In the genomic region with DNA sequence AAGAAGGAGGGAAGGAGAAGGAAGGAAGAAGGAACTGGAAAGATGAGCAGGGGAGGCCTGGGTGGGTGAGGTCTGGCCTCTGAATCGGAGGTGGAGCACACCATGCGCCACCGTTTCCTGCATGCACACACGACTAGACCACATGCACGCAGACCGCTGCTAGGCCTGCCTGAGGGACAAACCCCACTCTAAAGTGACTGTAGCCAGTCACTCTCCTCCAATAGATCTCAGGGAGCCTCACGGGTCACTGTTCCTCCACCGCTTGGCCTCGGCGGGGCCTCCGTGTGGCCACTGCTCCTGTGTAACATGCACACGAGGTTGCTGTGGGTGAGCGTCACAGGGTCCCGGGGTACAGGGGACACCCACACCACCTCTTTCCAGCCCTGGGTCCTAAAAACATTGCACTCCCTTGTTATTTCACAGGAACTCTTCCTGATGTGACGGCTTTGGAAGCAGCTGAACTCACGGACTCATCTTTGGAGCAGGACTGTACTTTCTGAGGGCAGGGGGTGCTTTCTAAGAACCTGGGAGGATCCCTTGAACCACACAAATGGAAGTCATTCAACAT, we compare ENCODE assay signal across 24 cellular contexts. TPM values are rescaled to one million over a fixed set of nuclear protein-coding genes. Genes with fewer than 3 reads are reported as not detected.
"Had no signal": no experiment of that assay in that cellular context is flagged by ENCODE, and none has a peak within 500 bp of the region (broad histone marks: within the 10 kb centered on the region; RNA-seq: fewer than 3 reads in every experiment).

No MANE protein-coding gene starts in this region.

- H3K27me3 Mint-ChIP-seq: activated CD4-positive, alpha-beta memory T cell treated with anti-CD3 and anti-CD28 coated beads, Interleukin-2, amount 10 ng/mL, durations not matched to agents 7 days and 5 days; activated naive CD8-positive, alpha-beta T cell; T-cell had no signal

- H3K4me1 ChIP-seq: right lobe of liver had no signal

- H3K4me1 Mint-ChIP-seq: activated CD4-positive, alpha-beta memory T cell treated with anti-CD3 and anti-CD28 coated beads, Interleukin-2, amount 10 ng/mL, durations not matched to agents 7 days and 5 days; nephron; stimulated activated naive B cell treated with anti-CD40 and anti-IgM and Interleukin-4, amounts not matched to agents 10 μg/mL and 1 μg/mL and 100 μg/mL, for 72 hours; T-cell had no signal

- H3K36me3 Mint-ChIP-seq: activated CD8-positive, alpha-beta memory T cell treated with anti-CD3 and anti-CD28 coated beads, Interleukin-2, amount 10 ng/mL, durations not matched to agents 7 days and 5 days; activated naive CD8-positive, alpha-beta T cell; stimulated activated naive B cell treated with anti-CD40 and anti-IgM and Interleukin-4, amounts not matched to agents 10 μg/mL and 1 μg/mL and 100 μg/mL, for 72 hours; T-cell had no signal

- H3K36me3 ChIP-seq: right lobe of liver had no signal

- H3K27ac ChIP-seq: hepatocyte, psoas muscle, right lobe of liver, thoracic aorta, upper lobe of left lung had no signal

- H3K27me3 ChIP-seq: esophagus squamous epithelium, hepatocyte, right lobe of liver, upper lobe of left lung had no signal

- ATAC-seq: activated CD8-positive, alpha-beta memory T cell treated with anti-CD3 and anti-CD28 coated beads, Interleukin-2, amount 10 ng/mL, durations not matched to agents 7 days and 5 days; psoas muscle; stimulated activated naive B cell treated with anti-CD40 and anti-IgM and Interleukin-4, amounts not matched to agents 10 μg/mL and 1 μg/mL and 100 μg/mL, for 72 hours; T-cell had no signal

- H3K4me3 ChIP-seq: esophagus squamous epithelium, hepatocyte, lung, psoas muscle, right lobe of liver, thoracic aorta, upper lobe of left lung had no signal

- H3K9me3 ChIP-seq: esophagus squamous epithelium, psoas muscle, right lobe of liver, SK-N-SH, thoracic aorta, upper lobe of left lung had no signal

- H3K4me2 ChIP-seq: hepatocyte, SK-N-SH had no signal

- H3K27ac Mint-ChIP-seq: activated CD4-positive, alpha-beta memory T cell treated with anti-CD3 and anti-CD28 coated beads, Interleukin-2, amount 10 ng/mL, durations not matched to agents 7 days and 5 days; activated CD8-positive, alpha-beta memory T cell treated with anti-CD3 and anti-CD28 coated beads, Interleukin-2, amount 10 ng/mL, durations not matched to agents 7 days and 5 days; activated naive CD8-positive, alpha-beta T cell; mesothelial cell of epicardium; nephron; stimulated activated naive B cell treated with anti-CD40 and anti-IgM and Interleukin-4, amounts not matched to agents 10 μg/mL and 1 μg/mL and 100 μg/mL, for 72 hours; T-cell had no signal

- DNase-seq: activated CD4-positive, alpha-beta memory T cell treated with anti-CD3 and anti-CD28 coated beads, Interleukin-2, amount 10 ng/mL, durations not matched to agents 7 days and 5 days; activated CD4-positive, alpha-beta T cell treated with anti-CD3 and anti-CD28 coated beads for 48 hours; activated CD4-positive, CD25-positive, alpha-beta regulatory T cell; activated CD8-positive, alpha-beta memory T cell treated with anti-CD3 and anti-CD28 coated beads, Interleukin-2, amount 10 ng/mL, durations not matched to agents 7 days and 5 days; dermis blood vessel endothelial cell; effector memory CD4-positive, alpha-beta T cell; esophagus squamous epithelium; left cardiac atrium; psoas muscle; right lobe of liver; SK-N-SH; stimulated activated CD4-positive, alpha-beta T cell treated with anti-CD3 and anti-CD28 coated beads, Interleukin-4, amount 100 ng/mL, for 4 hours; stimulated activated naive B cell treated with anti-CD40 and anti-IgM and Interleukin-4, amounts not matched to agents 10 μg/mL and 1 μg/mL and 100 μg/mL, for 72 hours; T-cell had no signal

- H3K4me3 Mint-ChIP-seq: activated CD4-positive, alpha-beta memory T cell treated with anti-CD3 and anti-CD28 coated beads, Interleukin-2, amount 10 ng/mL, durations not matched to agents 7 days and 5 days; activated CD8-positive, alpha-beta memory T cell treated with anti-CD3 and anti-CD28 coated beads, Interleukin-2, amount 10 ng/mL, durations not matched to agents 7 days and 5 days; activated naive CD8-positive, alpha-beta T cell; mesothelial cell of epicardium; nephron; stimulated activated naive B cell treated with anti-CD40 and anti-IgM and Interleukin-4, amounts not matched to agents 10 μg/mL and 1 μg/mL and 100 μg/mL, for 72 hours; T-cell had no signal

- H3K9me3 Mint-ChIP-seq: activated CD4-positive, alpha-beta memory T cell treated with anti-CD3 and anti-CD28 coated beads, Interleukin-2, amount 10 ng/mL, durations not matched to agents 7 days and 5 days; mesothelial cell of epicardium; nephron; stimulated activated naive B cell treated with anti-CD40 and anti-IgM and Interleukin-4, amounts not matched to agents 10 μg/mL and 1 μg/mL and 100 μg/mL, for 72 hours; T-cell had no signal

- H3K9ac ChIP-seq: SK-N-SH had no signal

- H3K79me2 ChIP-seq: hepatocyte had no signal

- H2AFZ ChIP-seq: hepatocyte had no signal

RNA-seq across cellular contexts. Expression of gene CEBPE, which starts 17.6 kb away (rescaled TPM):
- total RNA-seq: cardiac septum, dermis blood vessel endothelial cell, endothelial cell of umbilical vein, esophagus squamous epithelium, hepatocyte, left cardiac atrium, mesothelial cell of epicardium, osteoblast, thoracic aorta had no signal
- polyA plus RNA-seq: endothelial cell of umbilical vein, hepatocyte, SK-N-SH had no signal

RNA-seq across cellular contexts. Expression of gene CIROP, which starts 31.9 kb away (rescaled TPM):
- total RNA-seq: activated CD4-positive, alpha-beta memory T cell treated with anti-CD3 and anti-CD28 coated beads, Interleukin-2, amount 10 ng/mL, durations not matched to agents 7 days and 5 days; activated CD8-positive, alpha-beta memory T cell treated with anti-CD3 and anti-CD28 coated beads, Interleukin-2, amount 10 ng/mL, durations not matched to agents 7 days and 5 days; cardiac septum; dermis blood vessel endothelial cell; endothelial cell of umbilical vein; hepatocyte; left cardiac atrium; lung; mesothelial cell of epicardium; osteoblast; psoas muscle; right lobe of liver; T-cell; upper lobe of left lung had no signal
- polyA plus RNA-seq: endothelial cell of umbilical vein, hepatocyte, lung, SK-N-SH had no signal

RNA-seq across cellular contexts. Expression of gene SLC7A8, which starts 46.8 kb away (rescaled TPM):
- total RNA-seq: dermis blood vessel endothelial cell had no signal
